ENCODE assay signal across 12 cellular contexts in genomic region chr20:60271597-60271996, GRCh38.
A peak's percentile ranks its signal among the peaks of the same experiment; 100 is the strongest.
DNase-seq lines count a peak whose midpoint lies in the region; ATAC-seq, FAIRE-seq and TF ChIP-seq lines count a peak whose summit lies in the region.
"Had no signal": no experiment of that assay in that cellular context is flagged by ENCODE, and none has a peak within 500 bp of the region (broad histone marks: within the 10 kb centered on the region; RNA-seq: fewer than 3 reads in every experiment).

No MANE protein-coding gene starts in this region.

- H4K8ac ChIP-seq in H1 (ENCODE audit: extremely low read depth, insufficient read depth, low read length) = no peak overlapping the region

- H3K27ac ChIP-seq in H1 (ENCODE audit: low read depth, low read length) (no peak overlapping the region), parathyroid adenoma (peak overlapping the region; percentile 89)
- H3K27ac ChIP-seq: right atrium auricular region had no signal

- H2BK15ac ChIP-seq in H1 (ENCODE audit: low read length) = no peak overlapping the region

- no peak overlapping the region for H3K18ac ChIP-seq in H1 (ENCODE audit: extremely low read depth, low read length)

- H4K91ac ChIP-seq in H1 (replicated peaks; ENCODE audit: insufficient read length, low read length) = no peak overlapping the region

- no peak overlapping the region for H2BK20ac ChIP-seq in H1 (ENCODE audit: low read length)

- H3K27me3 ChIP-seq in H1 (replicated peaks in 1 of 4; ENCODE audit: control insufficient read depth in 3 of 4, extremely low read depth in 1 of 4, insufficient read depth in 3 of 4, low read length in 3 of 4) (no peaks in the 10 kb centered on the region; a peak in 2 of 7 replicates), parathyroid adenoma (ENCODE audit: control insufficient read depth, insufficient read depth, low read length) (no peaks in the 10 kb centered on the region)
- H3K27me3 ChIP-seq: right atrium auricular region had no signal

- H3K79me2 ChIP-seq in H1 (ENCODE audit: control insufficient read depth in 1 of 2, insufficient read depth in 2 of 2, low read length in 2 of 2) = no peaks in the 10 kb centered on the region
- peaks cover 4% of the 10 kb centered on the region for H3K79me2 ChIP-seq in parathyroid adenoma

- no peak overlapping the region for H3K4ac ChIP-seq in H1 (replicated peaks; ENCODE audit: insufficient read length, low read depth, low read length)

- no peaks in the 10 kb centered on the region for H4K20me1 ChIP-seq in H1 (replicated peaks in 1 of 2; ENCODE audit: control insufficient read depth in 1 of 2, insufficient read depth in 2 of 2, low read length in 2 of 2)

- ATAC-seq in HG03045 (IDR thresholded peaks at IDR 0.05; ENCODE audit: unreplicated experiment) (no peak), GM19035 (IDR thresholded peaks at IDR 0.05; ENCODE audit: unreplicated experiment) (no peak)
- ATAC-seq: left colon had no signal

- TF ChIP-seq RAD21 in H1 (IDR thresholded peaks at IDR 0.05 in 1 of 2, conservative IDR thresholded peaks at IDR 0.05 in 1 of 2; ENCODE audit: low read depth in 2 of 2, low read length in 2 of 2) = peak; percentile 3 to 23; a peak in 1 of 4 replicates

- H3K9me3 ChIP-seq in H1 (ENCODE audit: insufficient read depth in 2 of 2, low read depth in 1 of 2, low read length in 1 of 2) = peaks cover 6 to 13% of the 10 kb centered on the region in 2 experiments; a peak in 1 of 4 replicates
- no peaks in the 10 kb centered on the region for H3K9me3 ChIP-seq in parathyroid adenoma (ENCODE audit: control insufficient read depth, low read length)
- H3K9me3 ChIP-seq: right atrium auricular region had no signal

- H2BK5ac ChIP-seq in H1 (ENCODE audit: low read depth, low read length) = no peak overlapping the region

- no peak overlapping the region for H2BK120ac ChIP-seq in H1 (replicated peaks; ENCODE audit: low read depth, low read length)

- H3K36me3 ChIP-seq in H1 (ENCODE audit: control insufficient read depth in 2 of 4, insufficient read depth in 4 of 4, low read length in 3 of 4) (no peaks in the 10 kb centered on the region), parathyroid adenoma (ENCODE audit: control insufficient read depth, insufficient read depth, low read length) (no peaks in the 10 kb centered on the region)
- H3K36me3 ChIP-seq: right atrium auricular region had no signal

- no peak overlapping the region for H3K56ac ChIP-seq in H1 (replicated peaks; ENCODE audit: insufficient read length, low read depth, low read length)

- 0 out of 3 replicates have a peak, but pooled peaks have one; percentile 9 for TF ChIP-seq CTCF in GM12872 (IDR thresholded peaks at IDR 0.05; ENCODE audit: insufficient read depth, low read depth, low read length)
- peak in 2 of 3 experiments; percentile 25 to 31; a peak in 2 of 4 replicates for TF ChIP-seq CTCF in H1 (IDR thresholded peaks at IDR 0.05; ENCODE audit: control extremely low read depth in 1 of 3, insufficient read depth in 1 of 3, low read depth in 1 of 3, low read length in 3 of 3)
- peak; percentile 53 for TF ChIP-seq CTCF in parathyroid adenoma (IDR thresholded peaks at IDR 0.05)

- H2AK5ac ChIP-seq in H1 (ENCODE audit: low read depth, low read length) = no peak overlapping the region

- H2BK12ac ChIP-seq in H1 (ENCODE audit: low read depth, low read length) = no peak overlapping the region

- no peak for TF ChIP-seq POLR2A in H1 (IDR thresholded peaks at IDR 0.05; ENCODE audit: control extremely low read depth in 1 of 2, low read depth in 2 of 2, low read length in 2 of 2)

- 41% methylated on average over 2 of the region's 2 CpGs; no CpG with 5 or more reads in 1 of the 2 experiments for WGBS in H1 (ENCODE audit: extremely low coverage in 1 of 2, insufficient coverage in 1 of 2, insufficient read length in 1 of 2, insufficient replicate concordance in 2 of 2, low coverage in 1 of 2, low lambda C conversion rate in 2 of 2, missing lambda C conversion rate in 1 of 2), 2 experiments

- H2AFZ ChIP-seq in H1 (ENCODE audit: low read length) (no peak overlapping the region), parathyroid adenoma (peak overlapping the region; percentile 40)

- FAIRE-seq in H1 (lab: Jason Lieb, UNC) = peak; percentile 63

- H3K23ac ChIP-seq in H1 (ENCODE audit: insufficient read length) = no peak overlapping the region

- no peak for TF ChIP-seq EP300 in H1 (IDR thresholded peaks at IDR 0.05; ENCODE audit: borderline replicate concordance in 1 of 2, low read depth in 2 of 2, low read length in 2 of 2)

- POLR2A ChIA-PET in H1 (lab: Charles Lee; ENCODE audit: partially characterized antibody) = no interaction called here

- H3K14ac ChIP-seq in H1 (ENCODE audit: insufficient read length) = no peak overlapping the region

- no peak overlapping the region for H3K4me2 ChIP-seq in H1 (ENCODE audit: insufficient read depth in 1 of 2, low read depth in 2 of 2, low read length in 2 of 2)
- H3K4me2 ChIP-seq in parathyroid adenoma (ENCODE audit: low read length) = peak overlapping the region; percentile 75

- DNase-seq in M059J (ENCODE audit: low read depth) = peak; percentile 28
- DNase-seq in H1 (ENCODE audit: low read depth in 1 of 2, low spot score in 2 of 2) = no peak
- no peak for DNase-seq in HuH-7 (ENCODE audit: low spot score)
- DNase-seq: activated CD4-positive, alpha-beta T cell treated with anti-CD3 and anti-CD28 coated beads for 4 hours; activated naive CD4-positive, alpha-beta T cell treated with anti-CD3 and anti-CD28 coated beads, Interleukin-2, amount 10 ng/mL, durations not matched to agents 7 days and 5 days; left colon; NCI-H1092 treated with DMSO at 0.1 percent for 48 hours had no signal

- H3K9ac ChIP-seq in H1 (replicated peaks in 1 of 4; ENCODE audit: extremely low read depth in 1 of 4, low read depth in 3 of 4, low read length in 3 of 4) (no peak overlapping the region), parathyroid adenoma (no peak overlapping the region)

- no peak overlapping the region for H3K4me3 ChIP-seq in H1 (ENCODE audit: extremely low read depth in 1 of 4, insufficient read depth in 2 of 4, low read depth in 3 of 4, low read length in 4 of 4)
- peak overlapping the region; percentile 39 for H3K4me3 ChIP-seq in parathyroid adenoma (ENCODE audit: low read depth, low read length)
- H3K4me3 ChIP-seq: right atrium auricular region had no signal

- H3K4me1 ChIP-seq in H1 (replicated peaks in 1 of 4; ENCODE audit: control insufficient read depth in 3 of 4, insufficient read depth in 4 of 4, low read length in 3 of 4) (no peaks in the 10 kb centered on the region; a peak in 1 of 7 replicates), parathyroid adenoma (peaks cover 87% of the 10 kb centered on the region)
- H3K4me1 ChIP-seq: right atrium auricular region had no signal

- H3K23me2 ChIP-seq in H1 (ENCODE audit: low read depth, low read length) = no peaks in the 10 kb centered on the region

- H3K79me1 ChIP-seq in H1 (ENCODE audit: low read depth, low read length) = no peaks in the 10 kb centered on the region

- no peak overlapping the region for H4K5ac ChIP-seq in H1 (ENCODE audit: insufficient read length, low read depth, low read length)

- CTCF ChIA-PET in H1 (lab: Charles Lee; ENCODE audit: partially characterized antibody) = no interaction called here

TF ChIP-seq in H1, 55 proteins besides CTCF, POLR2A, EP300 and RAD21:
- no peak for TF ChIP-seq CHD1 (IDR thresholded peaks at IDR 0.05; ENCODE audit: low read depth, low read length)
- TF ChIP-seq ASH2L (IDR thresholded peaks at IDR 0.05; ENCODE audit: low read length) = no peak
- no peak for TF ChIP-seq POU5F1 (IDR thresholded peaks at IDR 0.05; ENCODE audit: low read depth, low read length)
- TF ChIP-seq JUND (IDR thresholded peaks at IDR 0.05; ENCODE audit: low read length) = no peak
- no peak for TF ChIP-seq POLR2AphosphoS5 (IDR thresholded peaks at IDR 0.05; ENCODE audit: low read depth, low read length)
- no peak for TF ChIP-seq NANOG (IDR thresholded peaks at IDR 0.05; ENCODE audit: insufficient read depth, low read depth, low read length, poor library complexity, severe bottlenecking)
- TF ChIP-seq PHF8 (conservative IDR thresholded peaks at IDR 0.05; ENCODE audit: low read depth, low read length) = no peak
- no peak for TF ChIP-seq SP2 (IDR thresholded peaks at IDR 0.05; ENCODE audit: low read length)
- TF ChIP-seq CHD2 (IDR thresholded peaks at IDR 0.05; ENCODE audit: low read length) = no peak
- TF ChIP-seq, protein P1, sequence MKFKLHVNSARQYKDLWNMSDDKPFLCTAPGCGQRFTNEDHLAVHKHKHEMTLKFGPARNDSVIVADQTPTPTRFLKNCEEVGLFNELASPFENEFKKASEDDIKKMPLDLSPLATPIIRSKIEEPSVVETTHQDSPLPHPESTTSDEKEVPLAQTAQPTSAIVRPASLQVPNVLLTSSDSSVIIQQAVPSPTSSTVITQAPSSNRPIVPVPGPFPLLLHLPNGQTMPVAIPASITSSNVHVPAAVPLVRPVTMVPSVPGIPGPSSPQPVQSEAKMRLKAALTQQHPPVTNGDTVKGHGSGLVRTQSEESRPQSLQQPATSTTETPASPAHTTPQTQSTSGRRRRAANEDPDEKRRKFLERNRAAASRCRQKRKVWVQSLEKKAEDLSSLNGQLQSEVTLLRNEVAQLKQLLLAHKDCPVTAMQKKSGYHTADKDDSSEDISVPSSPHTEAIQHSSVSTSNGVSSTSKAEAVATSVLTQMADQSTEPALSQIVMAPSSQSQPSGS (IDR thresholded peaks at IDR 0.05; ENCODE audit: low read length) = no peak
- no peak for TF ChIP-seq CBX5 (IDR thresholded peaks at IDR 0.05; ENCODE audit: low read depth, low read length)
- TF ChIP-seq GTF2F1 (IDR thresholded peaks at IDR 0.05; ENCODE audit: borderline replicate concordance, low read depth, low read length) = no peak
- TF ChIP-seq HDAC2 (IDR thresholded peaks at IDR 0.05; ENCODE audit: borderline replicate concordance in 1 of 2, low read depth in 2 of 2, low read length in 2 of 2) = no peak
- no peak for TF ChIP-seq KDM1A (IDR thresholded peaks at IDR 0.05; ENCODE audit: borderline replicate concordance, low read length)
- TF ChIP-seq SP1 (IDR thresholded peaks at IDR 0.05; ENCODE audit: low read depth, low read length) = no peak
- no peak for TF ChIP-seq SIN3A (conservative IDR thresholded peaks at IDR 0.05 in 1 of 2, IDR thresholded peaks at IDR 0.05 in 1 of 2; ENCODE audit: low read depth in 1 of 2, low read length in 2 of 2)
- TF ChIP-seq TAF7 (optimal IDR thresholded peaks at IDR 0.05; ENCODE audit: borderline replicate concordance, low read depth, low read length) = no peak
- TF ChIP-seq BRCA1 (IDR thresholded peaks at IDR 0.05; ENCODE audit: low read depth, low read length) = no peak
